16 cellular contexts compared by ENCODE assay signal in genomic region chr7:158094671-158095256, GRCh38.
"Had no signal": no experiment of that assay in that cellular context is flagged by ENCODE, and none has a peak within 500 bp of the region (broad histone marks: within the 10 kb centered on the region; RNA-seq: fewer than 3 reads in every experiment).

No MANE protein-coding gene starts in this region.

- H3K27me3 ChIP-seq: breast epithelium, neural progenitor cell, suprapubic skin had no signal

- H3K4me1 ChIP-seq: breast epithelium, neural progenitor cell, suprapubic skin had no signal

- FAIRE-seq: endothelial cell of umbilical vein, keratinocyte had no signal

- H2AFZ ChIP-seq: neural progenitor cell had no signal

- H3K27ac Mint-ChIP-seq: activated CD4-positive, alpha-beta memory T cell treated with anti-CD3 and anti-CD28 coated beads, Interleukin-2, amount 10 ng/mL, durations not matched to agents 7 days and 5 days; activated naive CD8-positive, alpha-beta T cell treated with anti-CD3 and anti-CD28 coated beads for 36 hours; neural progenitor cell had no signal

- H3K27me3 Mint-ChIP-seq: activated CD4-positive, alpha-beta memory T cell treated with anti-CD3 and anti-CD28 coated beads, Interleukin-2, amount 10 ng/mL, durations not matched to agents 7 days and 5 days; activated naive CD8-positive, alpha-beta T cell treated with anti-CD3 and anti-CD28 coated beads for 36 hours had no signal

- H3K27ac ChIP-seq: breast epithelium, neural progenitor cell, suprapubic skin had no signal

- H3K4me3 ChIP-seq: breast epithelium, neural progenitor cell, suprapubic skin had no signal

- ATAC-seq: right cardiac atrium had no signal

- H3K4me2 ChIP-seq: neural progenitor cell had no signal

- H3K36me3 ChIP-seq: breast epithelium, neural progenitor cell, suprapubic skin had no signal

- H3K4me1 Mint-ChIP-seq: activated CD4-positive, alpha-beta memory T cell treated with anti-CD3 and anti-CD28 coated beads, Interleukin-2, amount 10 ng/mL, durations not matched to agents 7 days and 5 days; activated naive CD8-positive, alpha-beta T cell treated with anti-CD3 and anti-CD28 coated beads for 36 hours had no signal

- H3K4me3 Mint-ChIP-seq: activated CD4-positive, alpha-beta memory T cell treated with anti-CD3 and anti-CD28 coated beads, Interleukin-2, amount 10 ng/mL, durations not matched to agents 7 days and 5 days; activated naive CD8-positive, alpha-beta T cell treated with anti-CD3 and anti-CD28 coated beads for 36 hours; neural progenitor cell had no signal

- H3K9me3 ChIP-seq: suprapubic skin had no signal

- DNase-seq: activated CD4-positive, alpha-beta memory T cell treated with anti-CD3 and anti-CD28 coated beads, Interleukin-2, amount 10 ng/mL, durations not matched to agents 7 days and 5 days; activated CD4-positive, alpha-beta T cell treated with anti-CD3 and anti-CD28 coated beads for 1 hour; activated gamma-delta T cell; activated naive CD8-positive, alpha-beta T cell treated with anti-CD3 and anti-CD28 coated beads for 36 hours; activated T-cell treated with anti-CD3 and anti-CD28 coated beads, Interleukin-2, amount 50 U/mL, for 48 hours; anterior cingulate cortex; foreskin melanocyte; midbrain; stimulated activated CD4-positive, alpha-beta T cell treated with anti-CD3 and anti-CD28 coated beads, Interleukin-12 subunit alpha, Interleukin-12 subunit beta, amount 100 ng/mL, for 4 hours; stimulated activated naive CD4-positive, alpha-beta T cell had no signal

- H3K36me3 Mint-ChIP-seq: activated naive CD8-positive, alpha-beta T cell treated with anti-CD3 and anti-CD28 coated beads for 36 hours; neural progenitor cell had no signal

- H3K9ac ChIP-seq: neural progenitor cell had no signal
